Comparison of ENCODE assay signal across 16 cellular contexts in genomic region chr11:2797741-2798361, GRCh38.
A peak's percentile ranks its signal among the peaks of the same experiment; 100 is the strongest.
DNase-seq lines count a peak whose midpoint lies in the region; ATAC-seq and TF ChIP-seq lines count a peak whose summit lies in the region.
"Had no signal": no experiment of that assay in that cellular context is flagged by ENCODE, and none has a peak within 500 bp of the region (broad histone marks: within the 10 kb centered on the region; RNA-seq: fewer than 3 reads in every experiment).

No MANE protein-coding gene starts in this region.

- TF ChIP-seq CTCF in glutamatergic neuron (IDR thresholded peaks at IDR 0.05; ENCODE audit: partially characterized antibody, unreplicated experiment) (no peak), omental fat pad (IDR thresholded peaks at IDR 0.05) (no peak), upper lobe of right lung (IDR thresholded peaks at IDR 0.05) (no peak)

- no peak overlapping the region for H3K4me3 ChIP-seq in upper lobe of right lung
- H3K4me3 ChIP-seq: SK-N-MC had no signal

- ATAC-seq in Right ventricle myocardium inferior (no peak), left ventricle myocardium superior (no peak), omental fat pad (ENCODE audit: low FRiP score) (no peak), upper lobe of right lung (no peak), GM18870 (IDR thresholded peaks at IDR 0.05; ENCODE audit: unreplicated experiment) (no peak)
- ATAC-seq: activated CD8-positive, alpha-beta T cell treated with anti-CD3 and anti-CD28 coated beads, Interleukin-2, amount 10 ng/mL, durations not matched to agents 7 days and 5 days; activated naive CD4-positive, alpha-beta T cell treated with anti-CD3 and anti-CD28 coated beads, Interleukin-2, amount 50 U/mL, for 72 hours had no signal

- intact Hi-C loops in Right ventricle myocardium inferior (cut with DNase I), result no loop called here
- intact Hi-C loops in left ventricle myocardium superior (cut with micrococcal nuclease), result no loop called here
- intact Hi-C loops in upper lobe of right lung (cut with DNase I), result no loop called here
- intact Hi-C loops in activated CD4-positive, alpha-beta T cell treated with anti-CD3 and anti-CD28 coated beads, Interleukin-2, amount 10 ng/mL, durations not matched to agents 24 days and 14 days (cut with micrococcal nuclease), result no loop called here

- H3K9me3 Mint-ChIP-seq in glutamatergic neuron (ENCODE audit: unreplicated experiment), result peaks cover 5% of the 10 kb centered on the region
- no peaks in the 10 kb centered on the region for H3K9me3 Mint-ChIP-seq in activated CD4-positive, alpha-beta T cell treated with anti-CD3 and anti-CD28 coated beads, Interleukin-2, amount 10 ng/mL, durations not matched to agents 24 days and 14 days
- H3K9me3 Mint-ChIP-seq: activated naive CD4-positive, alpha-beta T cell treated with anti-CD3 and anti-CD28 coated beads, Interleukin-2, amount 50 U/mL, for 72 hours; IgD-negative memory B cell; stimulated activated naive CD8-positive, alpha-beta T cell treated with anti-CD3 and anti-CD28 coated beads, Interleukin-15, Interleukin-2, amounts not matched to agents 100 ng/mL and 50 ng/mL, for 24 hours had no signal

- peaks cover 12% of the 10 kb centered on the region for H3K27me3 Mint-ChIP-seq in glutamatergic neuron (ENCODE audit: unreplicated experiment)
- no peaks in the 10 kb centered on the region for H3K27me3 Mint-ChIP-seq in activated CD4-positive, alpha-beta T cell treated with anti-CD3 and anti-CD28 coated beads, Interleukin-2, amount 10 ng/mL, durations not matched to agents 24 days and 14 days
- H3K27me3 Mint-ChIP-seq: IgD-negative memory B cell; stimulated activated naive CD8-positive, alpha-beta T cell treated with anti-CD3 and anti-CD28 coated beads, Interleukin-15, Interleukin-2, amounts not matched to agents 100 ng/mL and 50 ng/mL, for 24 hours had no signal

- H3K36me3 Mint-ChIP-seq in glutamatergic neuron (ENCODE audit: unreplicated experiment), result peaks cover 12% of the 10 kb centered on the region
- H3K36me3 Mint-ChIP-seq in activated CD4-positive, alpha-beta T cell treated with anti-CD3 and anti-CD28 coated beads, Interleukin-2, amount 10 ng/mL, durations not matched to agents 24 days and 14 days (ENCODE audit: low read depth), result no peaks in the 10 kb centered on the region
- H3K36me3 Mint-ChIP-seq: activated naive CD4-positive, alpha-beta T cell treated with anti-CD3 and anti-CD28 coated beads, Interleukin-2, amount 50 U/mL, for 72 hours had no signal

- H3K36me3 ChIP-seq in upper lobe of right lung, result no peaks in the 10 kb centered on the region

- DNase-seq in Right ventricle myocardium inferior (ENCODE audit: missing footprints) (peak; percentile 40), left ventricle myocardium superior (no peak), glutamatergic neuron (peak; percentile 9), omental fat pad (ENCODE audit: low spot score) (peak; percentile 11), upper lobe of right lung (peak; percentile 59), GM03348 (ENCODE audit: low spot score) (no peak)
- no peak for DNase-seq in activated CD4-positive, alpha-beta T cell treated with anti-CD3 and anti-CD28 coated beads, Interleukin-2, amount 10 ng/mL, durations not matched to agents 24 days and 14 days
- DNase-seq: activated CD8-positive, alpha-beta T cell treated with anti-CD3 and anti-CD28 coated beads, Interleukin-2, amount 10 ng/mL, durations not matched to agents 7 days and 5 days; effector CD8-positive, alpha-beta T cell; NCI-H2081 treated with DMSO at 0.1 percent for 48 hours; OCI-M1 had no signal

- H3K4me3 Mint-ChIP-seq in glutamatergic neuron (ENCODE audit: unreplicated experiment), result no peak overlapping the region
- no peak overlapping the region for H3K4me3 Mint-ChIP-seq in activated CD4-positive, alpha-beta T cell treated with anti-CD3 and anti-CD28 coated beads, Interleukin-2, amount 10 ng/mL, durations not matched to agents 24 days and 14 days
- H3K4me3 Mint-ChIP-seq: activated CD8-positive, alpha-beta T cell treated with anti-CD3 and anti-CD28 coated beads, Interleukin-2, amount 10 ng/mL, durations not matched to agents 7 days and 5 days; IgD-negative memory B cell; stimulated activated naive CD8-positive, alpha-beta T cell treated with anti-CD3 and anti-CD28 coated beads, Interleukin-15, Interleukin-2, amounts not matched to agents 100 ng/mL and 50 ng/mL, for 24 hours had no signal

- no peaks in the 10 kb centered on the region for H3K4me1 ChIP-seq in upper lobe of right lung

- H3K4me1 Mint-ChIP-seq in glutamatergic neuron (ENCODE audit: low read depth, unreplicated experiment), result peaks cover 7% of the 10 kb centered on the region
- no peaks in the 10 kb centered on the region for H3K4me1 Mint-ChIP-seq in activated CD4-positive, alpha-beta T cell treated with anti-CD3 and anti-CD28 coated beads, Interleukin-2, amount 10 ng/mL, durations not matched to agents 24 days and 14 days
- H3K4me1 Mint-ChIP-seq: IgD-negative memory B cell had no signal

- H3K27me3 ChIP-seq in upper lobe of right lung, result no peaks in the 10 kb centered on the region

- H3K27ac Mint-ChIP-seq in glutamatergic neuron (ENCODE audit: unreplicated experiment), result no peak overlapping the region
- no peak overlapping the region for H3K27ac Mint-ChIP-seq in activated CD4-positive, alpha-beta T cell treated with anti-CD3 and anti-CD28 coated beads, Interleukin-2, amount 10 ng/mL, durations not matched to agents 24 days and 14 days
- H3K27ac Mint-ChIP-seq: activated CD8-positive, alpha-beta T cell treated with anti-CD3 and anti-CD28 coated beads, Interleukin-2, amount 10 ng/mL, durations not matched to agents 7 days and 5 days; IgD-negative memory B cell; stimulated activated naive CD8-positive, alpha-beta T cell treated with anti-CD3 and anti-CD28 coated beads, Interleukin-15, Interleukin-2, amounts not matched to agents 100 ng/mL and 50 ng/mL, for 24 hours had no signal

- H3K9me3 ChIP-seq in upper lobe of right lung, result no peaks in the 10 kb centered on the region

- H3K27ac ChIP-seq in upper lobe of right lung, result no peak overlapping the region
- H3K27ac ChIP-seq: SK-N-MC had no signal

Comparison
In these comparisons a context has a peak if more than half of its experiments do, and no peak if none do; other contexts are left out.
1. DNase-seq: peak in Right ventricle myocardium inferior (single experiment), glutamatergic neuron (single experiment), omental fat pad (single experiment) and upper lobe of right lung (single experiment); none in left ventricle myocardium superior (single experiment), activated CD4-positive, alpha-beta T cell treated with anti-CD3 and anti-CD28 coated beads, Interleukin-2, amount 10 ng/mL, durations not matched to agents 24 days and 14 days (single experiment) and GM03348 (single experiment).